Comparison of ENCODE assay signal across 30 cellular contexts in genomic region chr13:30766234-30766633, GRCh38. TPM values are rescaled to one million over a fixed set of nuclear protein-coding genes. Genes with fewer than 3 reads are reported as not detected.
DNase-seq lines count a peak whose midpoint lies in the region; ATAC-seq, FAIRE-seq and TF ChIP-seq lines count a peak whose summit lies in the region.
"Had no signal": no experiment of that assay in that cellular context is flagged by ENCODE, and none has a peak within 500 bp of the region (broad histone marks: within the 10 kb centered on the region; RNA-seq: fewer than 3 reads in every experiment).

No MANE protein-coding gene starts in this region.

- TF ChIP-seq POLR2A in NB4 (IDR thresholded peaks at IDR 0.05; ENCODE audit: extremely low read depth, insufficient read length): no peak

- peaks cover 76% of the 10 kb centered on the region for H3K36me3 Mint-ChIP-seq in activated CD4-positive, alpha-beta memory T cell treated with anti-CD3 and anti-CD28 coated beads, Interleukin-2, amount 10 ng/mL, durations not matched to agents 7 days and 5 days (ENCODE audit: low read depth)
- H3K36me3 Mint-ChIP-seq in activated CD4-positive, alpha-beta memory T cell treated with anti-CD3 and anti-CD28 coated beads for 36 hours: peaks cover 13% of the 10 kb centered on the region
- peaks cover 37% of the 10 kb centered on the region for H3K36me3 Mint-ChIP-seq in activated T-helper 17 cell treated with anti-CD3 and anti-CD28 coated beads, Interleukin-2, amount 50 U/mL, for 72 hours (ENCODE audit: low read depth)
- H3K36me3 Mint-ChIP-seq in neural crest cell (ENCODE audit: low read depth): no peaks in the 10 kb centered on the region

- POLR2A ChIA-PET in activated CD4-positive, alpha-beta memory T cell treated with anti-CD3 and anti-CD28 coated beads, Interleukin-2, amount 10 ng/mL, durations not matched to agents 7 days and 5 days (lab: Charles Lee): interaction anchor here (1.8 to 2.6 kb wide), 2 partner anchors 9 to 26 kb away, joined by 9 read pairs; no protein-coding TSS in a partner anchor
- POLR2A ChIA-PET in activated CD4-positive, alpha-beta memory T cell treated with anti-CD3 and anti-CD28 coated beads for 36 hours (lab: Charles Lee): no interaction called here

- FAIRE-seq in RCC 7860 (lab: Jason Lieb, UNC): no peak
- FAIRE-seq: colon, D721Med had no signal

- no peaks in the 10 kb centered on the region for H3K9me3 Mint-ChIP-seq in activated CD4-positive, alpha-beta memory T cell treated with anti-CD3 and anti-CD28 coated beads, Interleukin-2, amount 10 ng/mL, durations not matched to agents 7 days and 5 days
- H3K9me3 Mint-ChIP-seq in activated CD4-positive, alpha-beta memory T cell treated with anti-CD3 and anti-CD28 coated beads for 36 hours: no peaks in the 10 kb centered on the region
- H3K9me3 Mint-ChIP-seq in activated T-helper 17 cell treated with anti-CD3 and anti-CD28 coated beads, Interleukin-2, amount 50 U/mL, for 72 hours: no peaks in the 10 kb centered on the region
- no peaks in the 10 kb centered on the region for H3K9me3 Mint-ChIP-seq in neural crest cell
- H3K9me3 Mint-ChIP-seq: activated naive CD4-positive, alpha-beta T cell treated with anti-CD3 and anti-CD28 coated beads, Interleukin-2, amount 50 U/mL, for 24 hours; activated T-helper 1 cell treated with anti-CD3 and anti-CD28 coated beads, Interleukin-12 subunit alpha, Interleukin-12 subunit beta, Interleukin-2, Interleukin-4 antibody, amounts not matched to agents 30 ng/mL and 10 ng/mL and 1 ng/mL, durations not matched to agents 14 hours and 24 hours and 36 hours had no signal

- no peak for DNase-seq in activated CD4-positive, alpha-beta memory T cell treated with anti-CD3 and anti-CD28 coated beads, Interleukin-2, amount 10 ng/mL, durations not matched to agents 7 days and 5 days
- DNase-seq in activated CD4-positive, alpha-beta memory T cell treated with anti-CD3 and anti-CD28 coated beads for 36 hours: no peak
- DNase-seq in NB4 (ENCODE audit: low read depth) (peak; percentile 18), neural crest cell (ENCODE audit: low read depth, low spot score) (no peak), RCC 7860 (ENCODE audit: low spot score) (no peak)
- DNase-seq in activated naive CD4-positive, alpha-beta T cell (lab: John Stamatoyannopoulos, UW): no peak
- DNase-seq: activated CD4-positive, alpha-beta T cell treated with anti-CD3 and anti-CD28 coated beads for 48 hours; aorta; hypothalamus; left colon; NCI-H1092; NCI-H1694 treated with DMSO at 0.1 percent for 48 hours; NCI-H2171; NCI-H510A treated with DMSO at 0.1 percent for 48 hours; stimulated activated CD4-positive, alpha-beta T cell treated with anti-CD3 and anti-CD28 coated beads, Interleukin-1b, Interleukin-23, amount 100 ng/mL, for 48 hours; stomach had no signal

- CTCF ChIA-PET in activated CD4-positive, alpha-beta memory T cell treated with anti-CD3 and anti-CD28 coated beads, Interleukin-2, amount 10 ng/mL, durations not matched to agents 7 days and 5 days (lab: Charles Lee): interaction anchor here (1.0 to 1.3 kb wide), 4 partner anchors 8 to 634 kb away, joined by 3 read pairs; no protein-coding TSS in a partner anchor
- CTCF ChIA-PET in activated CD4-positive, alpha-beta memory T cell treated with anti-CD3 and anti-CD28 coated beads for 36 hours (lab: Charles Lee): no interaction called here

- no peak for ATAC-seq in activated T-helper 17 cell treated with anti-CD3 and anti-CD28 coated beads, Interleukin-2, amount 50 U/mL, for 72 hours (replicated peaks)
- no peak for ATAC-seq in GM18867 (IDR thresholded peaks at IDR 0.05; ENCODE audit: unreplicated experiment)
- ATAC-seq: gastroesophageal sphincter had no signal

- H3K27ac Mint-ChIP-seq in activated CD4-positive, alpha-beta memory T cell treated with anti-CD3 and anti-CD28 coated beads, Interleukin-2, amount 10 ng/mL, durations not matched to agents 7 days and 5 days: peak overlapping the region; percentile 51
- no peak overlapping the region for H3K27ac Mint-ChIP-seq in activated CD4-positive, alpha-beta memory T cell treated with anti-CD3 and anti-CD28 coated beads for 36 hours
- peak overlapping the region; percentile 73 for H3K27ac Mint-ChIP-seq in activated T-helper 17 cell treated with anti-CD3 and anti-CD28 coated beads, Interleukin-2, amount 50 U/mL, for 72 hours
- H3K27ac Mint-ChIP-seq in neural crest cell (ENCODE audit: unreplicated experiment): peak overlapping the region; percentile 60
- H3K27ac Mint-ChIP-seq: activated naive CD4-positive, alpha-beta T cell treated with anti-CD3 and anti-CD28 coated beads, Interleukin-2, amount 50 U/mL, for 24 hours; activated T-helper 1 cell treated with anti-CD3 and anti-CD28 coated beads, Interleukin-12 subunit alpha, Interleukin-12 subunit beta, Interleukin-2, Interleukin-4 antibody, amounts not matched to agents 30 ng/mL and 10 ng/mL and 1 ng/mL, durations not matched to agents 14 hours and 24 hours and 36 hours had no signal

- peaks cover 30% of the 10 kb centered on the region for H3K4me1 Mint-ChIP-seq in activated CD4-positive, alpha-beta memory T cell treated with anti-CD3 and anti-CD28 coated beads, Interleukin-2, amount 10 ng/mL, durations not matched to agents 7 days and 5 days
- H3K4me1 Mint-ChIP-seq in activated CD4-positive, alpha-beta memory T cell treated with anti-CD3 and anti-CD28 coated beads for 36 hours (ENCODE audit: low read depth): peaks cover 11% of the 10 kb centered on the region
- H3K4me1 Mint-ChIP-seq in activated T-helper 17 cell treated with anti-CD3 and anti-CD28 coated beads, Interleukin-2, amount 50 U/mL, for 72 hours: peaks cover 4% of the 10 kb centered on the region
- H3K4me1 Mint-ChIP-seq in neural crest cell: peaks cover 4% of the 10 kb centered on the region

- TF ChIP-seq CTCF in NB4 (IDR thresholded peaks at IDR 0.05; ENCODE audit: low read depth, low read length) (no peak), neural crest cell (conservative IDR thresholded peaks at IDR 0.05) (no peak)

- H3K4me3 Mint-ChIP-seq in activated CD4-positive, alpha-beta memory T cell treated with anti-CD3 and anti-CD28 coated beads, Interleukin-2, amount 10 ng/mL, durations not matched to agents 7 days and 5 days: no peak overlapping the region
- H3K4me3 Mint-ChIP-seq in activated CD4-positive, alpha-beta memory T cell treated with anti-CD3 and anti-CD28 coated beads for 36 hours: no peak overlapping the region
- no peak overlapping the region for H3K4me3 Mint-ChIP-seq in activated T-helper 17 cell treated with anti-CD3 and anti-CD28 coated beads, Interleukin-2, amount 50 U/mL, for 72 hours
- no peak overlapping the region for H3K4me3 Mint-ChIP-seq in neural crest cell
- H3K4me3 Mint-ChIP-seq: activated naive CD4-positive, alpha-beta T cell treated with anti-CD3 and anti-CD28 coated beads, Interleukin-2, amount 50 U/mL, for 24 hours; activated T-helper 1 cell treated with anti-CD3 and anti-CD28 coated beads, Interleukin-12 subunit alpha, Interleukin-12 subunit beta, Interleukin-2, Interleukin-4 antibody, amounts not matched to agents 30 ng/mL and 10 ng/mL and 1 ng/mL, durations not matched to agents 14 hours and 24 hours and 36 hours; CD14-positive monocyte had no signal

- no peaks in the 10 kb centered on the region for H3K27me3 Mint-ChIP-seq in activated CD4-positive, alpha-beta memory T cell treated with anti-CD3 and anti-CD28 coated beads, Interleukin-2, amount 10 ng/mL, durations not matched to agents 7 days and 5 days
- H3K27me3 Mint-ChIP-seq in activated CD4-positive, alpha-beta memory T cell treated with anti-CD3 and anti-CD28 coated beads for 36 hours: no peaks in the 10 kb centered on the region
- no peaks in the 10 kb centered on the region for H3K27me3 Mint-ChIP-seq in activated T-helper 17 cell treated with anti-CD3 and anti-CD28 coated beads, Interleukin-2, amount 50 U/mL, for 72 hours
- no peaks in the 10 kb centered on the region for H3K27me3 Mint-ChIP-seq in neural crest cell (ENCODE audit: low read depth)
- H3K27me3 Mint-ChIP-seq: activated naive CD4-positive, alpha-beta T cell treated with anti-CD3 and anti-CD28 coated beads, Interleukin-2, amount 50 U/mL, for 24 hours had no signal

- no peak overlapping the region for H3K4me3 ChIP-seq in NB4 (ENCODE audit: low read depth, low read length)
- H3K4me3 ChIP-seq: gastroesophageal sphincter, right atrium auricular region, SK-N-MC, smooth muscle cell, stomach, vagina had no signal

- intact Hi-C loops in activated CD4-positive, alpha-beta memory T cell treated with anti-CD3 and anti-CD28 coated beads for 36 hours (cut with micrococcal nuclease): no loop called here

RNA-seq across cellular contexts. Expression of gene ALOX5AP, which starts 30.9 kb away (rescaled TPM):
- total RNA-seq in activated CD4-positive, alpha-beta memory T cell treated with anti-CD3 and anti-CD28 coated beads, Interleukin-2, amount 10 ng/mL, durations not matched to agents 7 days and 5 days: 100 to 1,000 TPM; 230 to 238 TPM
- 10 to 100 TPM; 31.8 to 33.8 TPM for total RNA-seq in activated CD4-positive, alpha-beta memory T cell treated with anti-CD3 and anti-CD28 coated beads for 36 hours
- 10 to 100 TPM; 33.7 to 62.5 TPM for total RNA-seq in activated T-helper 17 cell treated with anti-CD3 and anti-CD28 coated beads, Interleukin-2, amount 50 U/mL, for 72 hours
- not detected in 2 replicates for total RNA-seq in neural crest cell
- total RNA-seq: A172, lung microvascular endothelial cell, smooth muscle cell had no signal

Comparison
In these comparisons a context has a peak if more than half of its experiments do, and no peak if none do; other contexts are left out.
1. RNA of gene ALOX5AP, which starts 30.9 kb away (total RNA-seq): 230 to 238 TPM in activated CD4-positive, alpha-beta memory T cell treated with anti-CD3 and anti-CD28 coated beads, Interleukin-2, amount 10 ng/mL, durations not matched to agents 7 days and 5 days, 33.7 to 62.5 TPM in activated T-helper 17 cell treated with anti-CD3 and anti-CD28 coated beads, Interleukin-2, amount 50 U/mL, for 72 hours and 31.8 to 33.8 TPM in activated CD4-positive, alpha-beta memory T cell treated with anti-CD3 and anti-CD28 coated beads for 36 hours; not detected in neural crest cell; every median in the first group is over 10 times any median in the second.